ENCODE assay signal across 10 cellular contexts in genomic region chr10:28592953-28593352, GRCh38.
DNase-seq lines count a peak whose midpoint lies in the region; ATAC-seq and TF ChIP-seq lines count a peak whose summit lies in the region.
"Had no signal": no experiment of that assay in that cellular context is flagged by ENCODE, and none has a peak within 500 bp of the region (broad histone marks: within the 10 kb centered on the region; RNA-seq: fewer than 3 reads in every experiment).

No MANE protein-coding gene starts in this region.

- no peak for DNase-seq in activated naive CD4-positive, alpha-beta T cell treated with anti-CD3 and anti-CD28 coated beads, Interleukin-2, amount 50 U/mL, for 72 hours (ENCODE audit: low spot score in 2 of 2)
- DNase-seq in activated naive CD4-positive, alpha-beta T cell (lab: John Stamatoyannopoulos, UW): no peak
- no peak for DNase-seq in SK-N-SH
- DNase-seq in fibroblast of pulmonary artery (ENCODE audit: low read depth): peak; percentile 72
- DNase-seq in GM13976 (ENCODE audit: low spot score): no peak
- no peak for DNase-seq in D341Med (ENCODE audit: low spot score)
- DNase-seq: MG63 had no signal

- H3K27ac ChIP-seq in SK-N-SH (ENCODE audit: low read depth in 2 of 2, low read length in 1 of 2) (peak overlapping the region in 1 of 2 experiments; percentile 18; a peak in 2 of 4 replicates), subcutaneous abdominal adipose tissue (ENCODE audit: low read depth, low read length) (peak overlapping the region; percentile 52)
- H3K27ac ChIP-seq: parathyroid adenoma had no signal

- H3K4me3 ChIP-seq in SK-N-SH (ENCODE audit: low read depth in 2 of 2, low read length in 1 of 2) (no peak overlapping the region), fibroblast of pulmonary artery (replicated peaks; ENCODE audit: low read depth, low read length) (no peak overlapping the region), subcutaneous abdominal adipose tissue (ENCODE audit: low read depth in 1 of 5, low read length in 5 of 5) (no peak overlapping the region)
- H3K4me3 ChIP-seq: MG63 had no signal

- H3K27ac Mint-ChIP-seq in activated naive CD4-positive, alpha-beta T cell treated with anti-CD3 and anti-CD28 coated beads, Interleukin-2, amount 50 U/mL, for 72 hours: peak overlapping the region in 1 of 2 donors; percentile 37

- no peak overlapping the region for H3K4me2 ChIP-seq in SK-N-SH

- H4K20me1 ChIP-seq in SK-N-SH (ENCODE audit: insufficient read depth): peaks cover 75% of the 10 kb centered on the region

- H3K9me3 ChIP-seq in SK-N-SH (no peaks in the 10 kb centered on the region), subcutaneous abdominal adipose tissue (ENCODE audit: control insufficient read depth in 5 of 5, low read length in 5 of 5) (no peaks in the 10 kb centered on the region)
- H3K9me3 ChIP-seq: MG63 had no signal

- no peaks in the 10 kb centered on the region for H3K9me3 Mint-ChIP-seq in activated naive CD4-positive, alpha-beta T cell treated with anti-CD3 and anti-CD28 coated beads, Interleukin-2, amount 50 U/mL, for 72 hours

- CTCF ChIA-PET in SK-N-SH (lab: Yijun Ruan, JAX): no interaction called here

- H3K9ac ChIP-seq in SK-N-SH: no peak overlapping the region
- H3K9ac ChIP-seq in subcutaneous abdominal adipose tissue (ENCODE audit: low read length in 5 of 5): no peak overlapping the region
- H3K9ac ChIP-seq: parathyroid adenoma had no signal

- no peaks in the 10 kb centered on the region for H3K9me2 ChIP-seq in SK-N-SH

- peaks cover 7 to 13% of the 10 kb centered on the region in 2 experiments; a peak in 3 of 4 replicates for H3K4me1 ChIP-seq in SK-N-SH (ENCODE audit: control insufficient read depth in 1 of 2, insufficient read depth in 2 of 2, low read depth in 1 of 2, low read length in 1 of 2)
- peaks cover 0 to 22% (median 12%) of the 10 kb centered on the region in 5 donors for H3K4me1 ChIP-seq in subcutaneous abdominal adipose tissue (ENCODE audit: control insufficient read depth in 5 of 5, insufficient read depth in 5 of 5, low read length in 5 of 5)

- ATAC-seq in activated naive CD4-positive, alpha-beta T cell treated with anti-CD3 and anti-CD28 coated beads, Interleukin-2, amount 50 U/mL, for 72 hours: peak; percentile 33 to 63
- ATAC-seq in HG03342 (IDR thresholded peaks at IDR 0.05; ENCODE audit: unreplicated experiment): no peak

- H3K27me3 ChIP-seq in SK-N-SH (ENCODE audit: insufficient read depth): no peaks in the 10 kb centered on the region
- H3K27me3 ChIP-seq in subcutaneous abdominal adipose tissue (ENCODE audit: control insufficient read depth in 5 of 5, insufficient read depth in 4 of 5, low read length in 5 of 5): no peaks in the 10 kb centered on the region
- H3K27me3 ChIP-seq: MG63 had no signal

- H3K36me3 ChIP-seq in SK-N-SH (replicated peaks in 1 of 2; ENCODE audit: control insufficient read depth in 1 of 2, insufficient read depth in 2 of 2, low read length in 1 of 2): peaks cover 75 to 85% of the 10 kb centered on the region in 2 experiments
- peaks cover 17 to 33% (median 28%) of the 10 kb centered on the region in 5 donors for H3K36me3 ChIP-seq in subcutaneous abdominal adipose tissue (ENCODE audit: control insufficient read depth in 5 of 5, insufficient read depth in 5 of 5, low read length in 5 of 5)

- peaks cover 24 to 56% of the 10 kb centered on the region in 2 donors for H3K36me3 Mint-ChIP-seq in activated naive CD4-positive, alpha-beta T cell treated with anti-CD3 and anti-CD28 coated beads, Interleukin-2, amount 50 U/mL, for 72 hours

- 100% methylated on average over 1 of the region's 1 CpG for WGBS in SK-N-SH (ENCODE audit: low lambda C conversion rate)

- TF ChIP-seq RAD21 in SK-N-SH (IDR thresholded peaks at IDR 0.05; ENCODE audit: low read length): no peak

- no peak overlapping the region for H2AFZ ChIP-seq in SK-N-SH (ENCODE audit: low read depth)
- H2AFZ ChIP-seq: parathyroid adenoma had no signal

- TF ChIP-seq CTCF in SK-N-SH (IDR thresholded peaks at IDR 0.05) (no peak), fibroblast of pulmonary artery (IDR thresholded peaks at IDR 0.05; ENCODE audit: low read length, missing control alignments) (no peak), GM13976 (IDR thresholded peaks at IDR 0.05; ENCODE audit: borderline replicate concordance, control extremely low read depth, extremely low read depth, insufficient read depth, missing control alignments) (no peak)

- in situ Hi-C loops in GM13976 (cut with MboI; ENCODE audit: low sequenced_read_pairs, unreplicated experiment): no loop called here

- peaks cover 99% of the 10 kb centered on the region for H3K79me2 ChIP-seq in SK-N-SH (ENCODE audit: insufficient read depth)

- POLR2A ChIA-PET in SK-N-SH (lab: Yijun Ruan, JAX): no interaction called here

- peaks cover 32% of the 10 kb centered on the region for H3F3A ChIP-seq in SK-N-SH (replicated peaks; ENCODE audit: insufficient read depth)

- TF ChIP-seq EP300 in SK-N-SH (IDR thresholded peaks at IDR 0.05; ENCODE audit: borderline replicate concordance in 1 of 2, low read depth in 1 of 2, low read length in 1 of 2): no peak

TF ChIP-seq in SK-N-SH, 30 proteins besides CTCF, POLR2A, EP300 and RAD21 (continues in another document):
- TF ChIP-seq MAX (IDR thresholded peaks at IDR 0.05; ENCODE audit: low read depth) (no peak), SIN3A (IDR thresholded peaks at IDR 0.05; ENCODE audit: borderline replicate concordance, low read depth, low read length) (no peak), IRF3 (IDR thresholded peaks at IDR 0.05; ENCODE audit: low read depth, low read length) (no peak), CHD2 (IDR thresholded peaks at IDR 0.05; ENCODE audit: low read length, partially characterized antibody) (no peak), POLR2AphosphoS5 (IDR thresholded peaks at IDR 0.05; ENCODE audit: low read depth, low read length) (no peak), EZH2phosphoT487 (IDR thresholded peaks at IDR 0.05; ENCODE audit: borderline replicate concordance, low read depth) (no peak), TEAD4 (IDR thresholded peaks at IDR 0.05; ENCODE audit: borderline replicate concordance, insufficient read depth) (no peak), ZBTB33 (IDR thresholded peaks at IDR 0.05; ENCODE audit: borderline replicate concordance, low read depth) (no peak), PBX3 (IDR thresholded peaks at IDR 0.05) (peak; percentile 33; the same call in 1 of the 2 replicates), JUND (IDR thresholded peaks at IDR 0.05) (peak; percentile 76), MXI1 (IDR thresholded peaks at IDR 0.05; ENCODE audit: low read depth, low read length) (no peak), USF2 (IDR thresholded peaks at IDR 0.05; ENCODE audit: borderline replicate concordance, low read depth, low read length) (no peak)
